11 cellular contexts compared by ENCODE assay signal in genomic region chr11:86571273-86571948, GRCh38.
DNase-seq lines count a peak whose midpoint lies in the region; ATAC-seq and TF ChIP-seq lines count a peak whose summit lies in the region.
"Had no signal": no experiment of that assay in that cellular context is flagged by ENCODE, and none has a peak within 500 bp of the region (broad histone marks: within the 10 kb centered on the region; RNA-seq: fewer than 3 reads in every experiment).

No MANE protein-coding gene starts in this region.

- no peaks in the 10 kb centered on the region for H3K36me3 ChIP-seq in OCI-LY1 (ENCODE audit: insufficient read depth, low read length)
- no peaks in the 10 kb centered on the region for H3K36me3 ChIP-seq in testis (ENCODE audit: low read depth, missing control alignments)
- H3K36me3 ChIP-seq: ascending aorta had no signal

- H3K27ac ChIP-seq in OCI-LY1 (ENCODE audit: low read depth, low read length, poor library complexity, severe bottlenecking) (no peak overlapping the region), testis (no peak overlapping the region)
- H3K27ac ChIP-seq: ascending aorta had no signal

- H3K4me3 Mint-ChIP-seq in activated CD8-positive, alpha-beta T cell treated with anti-CD3 and anti-CD28 coated beads for 36 hours, result no peak overlapping the region
- no peak overlapping the region for H3K4me3 Mint-ChIP-seq in activated CD8-positive, alpha-beta T cell treated with anti-CD3 and anti-CD28 coated beads, Interleukin-2, amount 10 ng/mL, durations not matched to agents 7 days and 5 days
- no peak overlapping the region for H3K4me3 Mint-ChIP-seq in activated T-helper 2 cell treated with anti-CD3 and anti-CD28 coated beads, Interferon-gamma antibody, Interleukin-2, Interleukin-4, amounts not matched to agents 10 μg/mL and 5 μg/mL and 100 μg/mL, durations not matched to agents 14 hours and 24 hours and 36 hours (ENCODE audit: low read depth)
- H3K4me3 Mint-ChIP-seq in stimulated activated effector memory CD8-positive, alpha-beta T cell treated with anti-CD3 and anti-CD28 coated beads, Interleukin-12 subunit alpha, Interleukin-12 subunit beta, amount 100 ng/mL, for 72 hours, result no peak overlapping the region
- H3K4me3 Mint-ChIP-seq: CD8-positive, alpha-beta T cell had no signal

- H3K4me3 ChIP-seq in OCI-LY1 (ENCODE audit: low read depth, low read length, poor library complexity, severe bottlenecking) (no peak overlapping the region), testis (no peak overlapping the region)
- H3K4me3 ChIP-seq: ascending aorta had no signal

- ATAC-seq in activated CD8-positive, alpha-beta T cell treated with anti-CD3 and anti-CD28 coated beads for 36 hours, result no peak
- ATAC-seq in activated CD8-positive, alpha-beta T cell treated with anti-CD3 and anti-CD28 coated beads, Interleukin-2, amount 10 ng/mL, durations not matched to agents 7 days and 5 days, result no peak
- peak; percentile 35 for ATAC-seq in esophagus mucosa
- ATAC-seq in stimulated activated effector memory CD8-positive, alpha-beta T cell treated with anti-CD3 and anti-CD28 coated beads, Interleukin-12 subunit alpha, Interleukin-12 subunit beta, amount 100 ng/mL, for 72 hours, result no peak
- ATAC-seq: CD8-positive, alpha-beta T cell; Right ventricle myocardium inferior had no signal

- no peaks in the 10 kb centered on the region for H3K9me3 ChIP-seq in OCI-LY1 (ENCODE audit: low read length)
- H3K9me3 ChIP-seq in testis, result no peaks in the 10 kb centered on the region
- H3K9me3 ChIP-seq: ascending aorta had no signal

- H4K20me1 ChIP-seq in OCI-LY1 (ENCODE audit: insufficient read depth, low read length), result no peaks in the 10 kb centered on the region

- no peaks in the 10 kb centered on the region for H3K4me1 ChIP-seq in OCI-LY1 (ENCODE audit: insufficient read depth, low read length, severe bottlenecking)
- peaks cover 10% of the 10 kb centered on the region for H3K4me1 ChIP-seq in testis

- no peaks in the 10 kb centered on the region for H3K36me3 Mint-ChIP-seq in activated CD8-positive, alpha-beta T cell treated with anti-CD3 and anti-CD28 coated beads for 36 hours (ENCODE audit: low read depth)
- H3K36me3 Mint-ChIP-seq in activated CD8-positive, alpha-beta T cell treated with anti-CD3 and anti-CD28 coated beads, Interleukin-2, amount 10 ng/mL, durations not matched to agents 7 days and 5 days (ENCODE audit: low read depth), result no peaks in the 10 kb centered on the region
- no peaks in the 10 kb centered on the region for H3K36me3 Mint-ChIP-seq in activated T-helper 2 cell treated with anti-CD3 and anti-CD28 coated beads, Interferon-gamma antibody, Interleukin-2, Interleukin-4, amounts not matched to agents 10 μg/mL and 5 μg/mL and 100 μg/mL, durations not matched to agents 14 hours and 24 hours and 36 hours (ENCODE audit: low read depth)
- H3K36me3 Mint-ChIP-seq in stimulated activated effector memory CD8-positive, alpha-beta T cell treated with anti-CD3 and anti-CD28 coated beads, Interleukin-12 subunit alpha, Interleukin-12 subunit beta, amount 100 ng/mL, for 72 hours, result no peaks in the 10 kb centered on the region
- H3K36me3 Mint-ChIP-seq: CD8-positive, alpha-beta T cell had no signal

- no peak overlapping the region for H3K9ac ChIP-seq in OCI-LY1 (ENCODE audit: low read length)

- H3K27ac Mint-ChIP-seq in activated CD8-positive, alpha-beta T cell treated with anti-CD3 and anti-CD28 coated beads for 36 hours, result no peak overlapping the region
- H3K27ac Mint-ChIP-seq in activated CD8-positive, alpha-beta T cell treated with anti-CD3 and anti-CD28 coated beads, Interleukin-2, amount 10 ng/mL, durations not matched to agents 7 days and 5 days, result no peak overlapping the region
- no peak overlapping the region for H3K27ac Mint-ChIP-seq in activated T-helper 2 cell treated with anti-CD3 and anti-CD28 coated beads, Interferon-gamma antibody, Interleukin-2, Interleukin-4, amounts not matched to agents 10 μg/mL and 5 μg/mL and 100 μg/mL, durations not matched to agents 14 hours and 24 hours and 36 hours
- H3K27ac Mint-ChIP-seq in stimulated activated effector memory CD8-positive, alpha-beta T cell treated with anti-CD3 and anti-CD28 coated beads, Interleukin-12 subunit alpha, Interleukin-12 subunit beta, amount 100 ng/mL, for 72 hours, result no peak overlapping the region
- H3K27ac Mint-ChIP-seq: CD8-positive, alpha-beta T cell had no signal

- H3F3A ChIP-seq in OCI-LY1 (ENCODE audit: insufficient read depth, low read length), result no peaks in the 10 kb centered on the region

- H2AFZ ChIP-seq in OCI-LY1 (ENCODE audit: low read length), result no peak overlapping the region

- H3K4me1 Mint-ChIP-seq in activated CD8-positive, alpha-beta T cell treated with anti-CD3 and anti-CD28 coated beads for 36 hours (ENCODE audit: low read depth), result no peaks in the 10 kb centered on the region
- H3K4me1 Mint-ChIP-seq in activated CD8-positive, alpha-beta T cell treated with anti-CD3 and anti-CD28 coated beads, Interleukin-2, amount 10 ng/mL, durations not matched to agents 7 days and 5 days (ENCODE audit: low read depth), result no peaks in the 10 kb centered on the region
- no peaks in the 10 kb centered on the region for H3K4me1 Mint-ChIP-seq in activated T-helper 2 cell treated with anti-CD3 and anti-CD28 coated beads, Interferon-gamma antibody, Interleukin-2, Interleukin-4, amounts not matched to agents 10 μg/mL and 5 μg/mL and 100 μg/mL, durations not matched to agents 14 hours and 24 hours and 36 hours (ENCODE audit: low read depth)
- no peaks in the 10 kb centered on the region for H3K4me1 Mint-ChIP-seq in stimulated activated effector memory CD8-positive, alpha-beta T cell treated with anti-CD3 and anti-CD28 coated beads, Interleukin-12 subunit alpha, Interleukin-12 subunit beta, amount 100 ng/mL, for 72 hours

- no peak for TF ChIP-seq POLR2A in testis (IDR thresholded peaks at IDR 0.05)

- no peak for TF ChIP-seq CTCF in activated CD8-positive, alpha-beta T cell treated with anti-CD3 and anti-CD28 coated beads for 36 hours (IDR thresholded peaks at IDR 0.05)
- TF ChIP-seq CTCF in OCI-LY1 (IDR thresholded peaks at IDR 0.05; ENCODE audit: low read length) (peak; percentile 39), testis (IDR thresholded peaks at IDR 0.05) (peak; percentile 29 to 30 (median 30))

- CTCF ChIA-PET in activated CD8-positive, alpha-beta T cell treated with anti-CD3 and anti-CD28 coated beads for 36 hours (lab: Charles Lee), result interaction anchor here (0.6 to 3.3 kb wide), 3 partner anchors 37 to 123 kb away, joined by 3 to 12 read pairs (median 3); no protein-coding TSS in a partner anchor
- CTCF ChIA-PET in activated CD8-positive, alpha-beta T cell treated with anti-CD3 and anti-CD28 coated beads, Interleukin-2, amount 10 ng/mL, durations not matched to agents 7 days and 5 days (lab: Charles Lee), result no interaction called here

- DNase-seq in activated CD8-positive, alpha-beta T cell treated with anti-CD3 and anti-CD28 coated beads for 36 hours, result peak; percentile 6
- DNase-seq in activated CD8-positive, alpha-beta T cell treated with anti-CD3 and anti-CD28 coated beads, Interleukin-2, amount 10 ng/mL, durations not matched to agents 7 days and 5 days, result no peak
- DNase-seq in testis (no peak), amniotic stem cell (lab: John Stamatoyannopoulos, UW) (no peak)
- no peak for DNase-seq in activated T-helper 2 cell treated with anti-CD3 and anti-CD28 coated beads, Interferon-gamma antibody, Interleukin-2, Interleukin-4, amounts not matched to agents 10 μg/mL and 5 μg/mL and 100 μg/mL, durations not matched to agents 14 hours and 24 hours and 36 hours (ENCODE audit: low spot score)
- DNase-seq in stimulated activated effector memory CD8-positive, alpha-beta T cell treated with anti-CD3 and anti-CD28 coated beads, Interleukin-12 subunit alpha, Interleukin-12 subunit beta, amount 100 ng/mL, for 72 hours (ENCODE audit: low spot score in 2 of 2), result no peak
- DNase-seq: CD8-positive, alpha-beta T cell had no signal

- peaks cover 8% of the 10 kb centered on the region for H3K27me3 Mint-ChIP-seq in activated CD8-positive, alpha-beta T cell treated with anti-CD3 and anti-CD28 coated beads for 36 hours
- H3K27me3 Mint-ChIP-seq in activated CD8-positive, alpha-beta T cell treated with anti-CD3 and anti-CD28 coated beads, Interleukin-2, amount 10 ng/mL, durations not matched to agents 7 days and 5 days (ENCODE audit: low read depth), result no peaks in the 10 kb centered on the region
- no peaks in the 10 kb centered on the region for H3K27me3 Mint-ChIP-seq in activated T-helper 2 cell treated with anti-CD3 and anti-CD28 coated beads, Interferon-gamma antibody, Interleukin-2, Interleukin-4, amounts not matched to agents 10 μg/mL and 5 μg/mL and 100 μg/mL, durations not matched to agents 14 hours and 24 hours and 36 hours (ENCODE audit: low read depth)

- intact Hi-C loops in activated CD8-positive, alpha-beta T cell treated with anti-CD3 and anti-CD28 coated beads for 36 hours (cut with micrococcal nuclease), result no loop called here
- intact Hi-C loops in testis (cut with DNase I; ENCODE audit: low total_unique reads), result no loop called here
- intact Hi-C loops in activated T-helper 2 cell treated with anti-CD3 and anti-CD28 coated beads, Interferon-gamma antibody, Interleukin-2, Interleukin-4, amounts not matched to agents 10 μg/mL and 5 μg/mL and 100 μg/mL, durations not matched to agents 14 hours and 24 hours and 36 hours (cut with micrococcal nuclease), result no loop called here

- H3K4me2 ChIP-seq in OCI-LY1 (ENCODE audit: low read length), result no peak overlapping the region

- H3K9me3 Mint-ChIP-seq in activated CD8-positive, alpha-beta T cell treated with anti-CD3 and anti-CD28 coated beads for 36 hours, result no peaks in the 10 kb centered on the region
- no peaks in the 10 kb centered on the region for H3K9me3 Mint-ChIP-seq in activated CD8-positive, alpha-beta T cell treated with anti-CD3 and anti-CD28 coated beads, Interleukin-2, amount 10 ng/mL, durations not matched to agents 7 days and 5 days (ENCODE audit: insufficient read depth)
- H3K9me3 Mint-ChIP-seq in activated T-helper 2 cell treated with anti-CD3 and anti-CD28 coated beads, Interferon-gamma antibody, Interleukin-2, Interleukin-4, amounts not matched to agents 10 μg/mL and 5 μg/mL and 100 μg/mL, durations not matched to agents 14 hours and 24 hours and 36 hours, result no peaks in the 10 kb centered on the region
- H3K9me3 Mint-ChIP-seq in stimulated activated effector memory CD8-positive, alpha-beta T cell treated with anti-CD3 and anti-CD28 coated beads, Interleukin-12 subunit alpha, Interleukin-12 subunit beta, amount 100 ng/mL, for 72 hours, result no peaks in the 10 kb centered on the region
- H3K9me3 Mint-ChIP-seq: CD8-positive, alpha-beta T cell had no signal

- WGBS in testis, 2 donors, result 95 to 97% methylated on average over 5 of the region's 5 CpGs

- POLR2A ChIA-PET in activated CD8-positive, alpha-beta T cell treated with anti-CD3 and anti-CD28 coated beads for 36 hours (lab: Charles Lee), result no interaction called here
- POLR2A ChIA-PET in activated CD8-positive, alpha-beta T cell treated with anti-CD3 and anti-CD28 coated beads, Interleukin-2, amount 10 ng/mL, durations not matched to agents 7 days and 5 days (lab: Charles Lee), result no interaction called here

- no peaks in the 10 kb centered on the region for H3K9me2 ChIP-seq in OCI-LY1 (ENCODE audit: low read depth, low read length)

- no peaks in the 10 kb centered on the region; the same call in 1 of the 2 replicates for H3K27me3 ChIP-seq in OCI-LY1 (ENCODE audit: insufficient read depth, low read length)
- H3K27me3 ChIP-seq in testis, result no peaks in the 10 kb centered on the region
- H3K27me3 ChIP-seq: ascending aorta had no signal

- no peaks in the 10 kb centered on the region for H3K79me2 ChIP-seq in OCI-LY1 (ENCODE audit: insufficient read depth, low read length)
